In genomic region chr4:40247350-40247749, GRCh38 we compare ENCODE assay signal across 12 cellular contexts. TPM values are rescaled to one million over a fixed set of nuclear protein-coding genes. Genes with fewer than 3 reads are reported as not detected.
DNase-seq lines count a peak whose midpoint lies in the region; ATAC-seq and TF ChIP-seq lines count a peak whose summit lies in the region.
"Had no signal": no experiment of that assay in that cellular context is flagged by ENCODE, and none has a peak within 500 bp of the region (broad histone marks: within the 10 kb centered on the region; RNA-seq: fewer than 3 reads in every experiment).

No MANE protein-coding gene starts in this region.

- H3K27ac Mint-ChIP-seq in T-cell (peak overlapping the region; percentile 93 to 94), progenitor cell of endocrine pancreas (no peak overlapping the region)
- peak overlapping the region; percentile 78 for H3K27ac Mint-ChIP-seq in activated T-helper 2 cell treated with anti-CD3 and anti-CD28 coated beads, Interferon-gamma antibody, Interleukin-2, Interleukin-4, amounts not matched to agents 10 μg/mL and 5 μg/mL and 100 μg/mL, durations not matched to agents 14 hours and 24 hours and 36 hours
- H3K27ac Mint-ChIP-seq: type B pancreatic cell had no signal

- H3K9me3 Mint-ChIP-seq in T-cell = peaks cover 0 to 4% (median 4%) of the 10 kb centered on the region in 3 donors
- H3K9me3 Mint-ChIP-seq in activated T-helper 2 cell treated with anti-CD3 and anti-CD28 coated beads, Interferon-gamma antibody, Interleukin-2, Interleukin-4, amounts not matched to agents 10 μg/mL and 5 μg/mL and 100 μg/mL, durations not matched to agents 14 hours and 24 hours and 36 hours = no peaks in the 10 kb centered on the region
- H3K9me3 Mint-ChIP-seq in progenitor cell of endocrine pancreas (ENCODE audit: low read depth) = peaks cover 3% of the 10 kb centered on the region

- H3K27ac ChIP-seq in spleen = peak overlapping the region in 6 of 8 donors; percentile 9 to 69 (median 52)

- H3K4me3 ChIP-seq in spleen (no peak overlapping the region), BE2C (ENCODE audit: low read depth, low read length) (no peak overlapping the region)

- H3K36me3 Mint-ChIP-seq in T-cell = peaks cover 44% of the 10 kb centered on the region
- peaks cover 66% of the 10 kb centered on the region for H3K36me3 Mint-ChIP-seq in activated T-helper 2 cell treated with anti-CD3 and anti-CD28 coated beads, Interferon-gamma antibody, Interleukin-2, Interleukin-4, amounts not matched to agents 10 μg/mL and 5 μg/mL and 100 μg/mL, durations not matched to agents 14 hours and 24 hours and 36 hours (ENCODE audit: low read depth)
- H3K36me3 Mint-ChIP-seq in progenitor cell of endocrine pancreas (ENCODE audit: insufficient read depth) = peaks cover 2% of the 10 kb centered on the region
- H3K36me3 Mint-ChIP-seq: type B pancreatic cell had no signal

- WGBS in spleen, 5 donors = 48 to 82% (median 74%) methylated on average over 4 of the region's 4 CpGs

- H3K4me1 Mint-ChIP-seq in T-cell = peaks cover 81 to 91% (median 84%) of the 10 kb centered on the region in 3 donors
- H3K4me1 Mint-ChIP-seq in activated T-helper 2 cell treated with anti-CD3 and anti-CD28 coated beads, Interferon-gamma antibody, Interleukin-2, Interleukin-4, amounts not matched to agents 10 μg/mL and 5 μg/mL and 100 μg/mL, durations not matched to agents 14 hours and 24 hours and 36 hours (ENCODE audit: low read depth) = peaks cover 61% of the 10 kb centered on the region
- peaks cover 1% of the 10 kb centered on the region for H3K4me1 Mint-ChIP-seq in progenitor cell of endocrine pancreas (ENCODE audit: low read depth)

- H3K36me3 ChIP-seq in spleen = peaks cover 0 to 41% (median 21%) of the 10 kb centered on the region in 6 donors
- H3K36me3 ChIP-seq in BE2C = no peaks in the 10 kb centered on the region

- ATAC-seq in GM21423 (IDR thresholded peaks at IDR 0.05; ENCODE audit: unreplicated experiment) (peak; percentile 40), T-cell (replicated peaks in 1 of 4) (peak; percentile 74 to 92 (median 88))

- intact Hi-C loops in activated T-helper 2 cell treated with anti-CD3 and anti-CD28 coated beads, Interferon-gamma antibody, Interleukin-2, Interleukin-4, amounts not matched to agents 10 μg/mL and 5 μg/mL and 100 μg/mL, durations not matched to agents 14 hours and 24 hours and 36 hours (cut with micrococcal nuclease) = no loop called here
- intact Hi-C loops in spleen (cut with DNase I; ENCODE audit: low total_unique reads) = no loop called here

- no peak for TF ChIP-seq POLR2A in spleen (IDR thresholded peaks at IDR 0.05)

- POLR2A ChIA-PET in T-cell (lab: Charles Lee) = interaction anchor here (0.5 to 0.9 kb wide), 6 partner anchors 10 to 62 kb away, joined by 3 to 8 read pairs (median 4); no protein-coding TSS in a partner anchor

- H3K4me1 ChIP-seq in spleen = peaks cover 14 to 69% (median 54%) of the 10 kb centered on the region in 6 donors
- no peaks in the 10 kb centered on the region; the same call in 1 of the 2 replicates for H3K4me1 ChIP-seq in BE2C

- H3K27me3 Mint-ChIP-seq in T-cell = no peaks in the 10 kb centered on the region
- H3K27me3 Mint-ChIP-seq in activated T-helper 2 cell treated with anti-CD3 and anti-CD28 coated beads, Interferon-gamma antibody, Interleukin-2, Interleukin-4, amounts not matched to agents 10 μg/mL and 5 μg/mL and 100 μg/mL, durations not matched to agents 14 hours and 24 hours and 36 hours (ENCODE audit: low read depth) = no peaks in the 10 kb centered on the region
- H3K27me3 Mint-ChIP-seq in progenitor cell of endocrine pancreas = no peaks in the 10 kb centered on the region
- H3K27me3 Mint-ChIP-seq: type B pancreatic cell had no signal

- CTCF ChIA-PET in T-cell (lab: Charles Lee) = interaction anchor here (0.6 to 1.6 kb wide), 11 partner anchors 9 to 96 kb away, joined by 3 to 9 read pairs (median 4); no protein-coding TSS in a partner anchor

- H3K4me3 Mint-ChIP-seq in T-cell = peak overlapping the region in 2 of 3 donors; percentile 22 to 74
- no peak overlapping the region for H3K4me3 Mint-ChIP-seq in activated T-helper 2 cell treated with anti-CD3 and anti-CD28 coated beads, Interferon-gamma antibody, Interleukin-2, Interleukin-4, amounts not matched to agents 10 μg/mL and 5 μg/mL and 100 μg/mL, durations not matched to agents 14 hours and 24 hours and 36 hours (ENCODE audit: low read depth)
- H3K4me3 Mint-ChIP-seq in progenitor cell of endocrine pancreas (ENCODE audit: low read depth) = no peak overlapping the region
- H3K4me3 Mint-ChIP-seq: type B pancreatic cell had no signal

- no peaks in the 10 kb centered on the region for H3K9me3 ChIP-seq in spleen
- H3K9me3 ChIP-seq in BE2C = no peaks in the 10 kb centered on the region

- DNase-seq in T-cell (peak in 33 of 34 experiments; percentile 57 to 79 (median 68)), spleen (peak; percentile 89), GF-D8 (lab: John Stamatoyannopoulos, UW) (no peak), BE2C (no peak), progenitor cell of endocrine pancreas (ENCODE audit: low spot score, unreplicated experiment) (no peak)
- DNase-seq in activated T-helper 2 cell treated with anti-CD3 and anti-CD28 coated beads, Interferon-gamma antibody, Interleukin-2, Interleukin-4, amounts not matched to agents 10 μg/mL and 5 μg/mL and 100 μg/mL, durations not matched to agents 14 hours and 24 hours and 36 hours (ENCODE audit: low spot score) = peak; percentile 49
- DNase-seq: hypothalamus, NCI-H1930 had no signal

- TF ChIP-seq CTCF in spleen (IDR thresholded peaks at IDR 0.05 in 8 of 11, conservative IDR thresholded peaks at IDR 0.05 in 3 of 11) (no peak), BE2C (IDR thresholded peaks at IDR 0.05; ENCODE audit: low read depth, low read length) (no peak), progenitor cell of endocrine pancreas (IDR thresholded peaks at IDR 0.05; ENCODE audit: unreplicated experiment) (no peak)

- H3K27me3 ChIP-seq in spleen (replicated peaks in 1 of 7) (no peaks in the 10 kb centered on the region), BE2C (no peaks in the 10 kb centered on the region)

RNA-seq across cellular contexts. Expression of gene RHOH, which starts 50.5 kb away (rescaled TPM):
- total RNA-seq in T-cell (100 to 1,000 TPM; 174 to 436 (median 216) TPM), spleen (100 to 1,000 TPM in 1 of 7 donors, 10 to 100 TPM in 6; 51.4 to 100 (median 72.0) TPM), progenitor cell of endocrine pancreas (4.5 and 5.5 TPM in 2 replicates)
- total RNA-seq in activated T-helper 2 cell treated with anti-CD3 and anti-CD28 coated beads, Interferon-gamma antibody, Interleukin-2, Interleukin-4, amounts not matched to agents 10 μg/mL and 5 μg/mL and 100 μg/mL, durations not matched to agents 14 hours and 24 hours and 36 hours = 108 and 120 TPM in 2 replicates
- polyA plus RNA-seq in spleen = 100 to 1,000 TPM in 1 of 3 donors, 10 to 100 TPM in 2; 70.3 to 112 (median 76.6) TPM
- polyA plus RNA-seq in BE2C (2012; ENCODE audit: insufficient read depth, insufficient read length, low read depth) = 1.4 TPM
- total RNA-seq: astrocyte, lung microvascular endothelial cell had no signal

Comparison
In these comparisons a context has a peak if more than half of its experiments do, and no peak if none do; other contexts are left out.
1. DNase-seq: peak in T-cell (33 of 34), activated T-helper 2 cell treated with anti-CD3 and anti-CD28 coated beads, Interferon-gamma antibody, Interleukin-2, Interleukin-4, amounts not matched to agents 10 μg/mL and 5 μg/mL and 100 μg/mL, durations not matched to agents 14 hours and 24 hours and 36 hours (single experiment) and spleen (single experiment); none in GF-D8 (single experiment), BE2C (single experiment) and progenitor cell of endocrine pancreas (single experiment).
2. H3K4me3 Mint-ChIP-seq: peak in T-cell (2 of 3); none in activated T-helper 2 cell treated with anti-CD3 and anti-CD28 coated beads, Interferon-gamma antibody, Interleukin-2, Interleukin-4, amounts not matched to agents 10 μg/mL and 5 μg/mL and 100 μg/mL, durations not matched to agents 14 hours and 24 hours and 36 hours (single experiment) and progenitor cell of endocrine pancreas (single experiment).